In genomic region chr12:122983789-122984515, GRCh38 we compare ENCODE assay signal across 9 cellular contexts. TPM values are rescaled to one million over a fixed set of nuclear protein-coding genes. Genes with fewer than 3 reads are reported as not detected.
A peak's percentile ranks its signal among the peaks of the same experiment; 100 is the strongest.
DNase-seq lines count a peak whose midpoint lies in the region; ATAC-seq, FAIRE-seq and TF ChIP-seq lines count a peak whose summit lies in the region.
"Had no signal": no experiment of that assay in that cellular context is flagged by ENCODE, and none has a peak within 500 bp of the region (broad histone marks: within the 10 kb centered on the region; RNA-seq: fewer than 3 reads in every experiment).

No MANE protein-coding gene starts in this region.

- H3K9ac ChIP-seq in endothelial cell of umbilical vein (replicated peaks; ENCODE audit: extremely low read depth, insufficient read depth, low read length): no peak overlapping the region

- H3K9me3 Mint-ChIP-seq in osteocyte (ENCODE audit: unreplicated experiment): no peaks in the 10 kb centered on the region

- H3K27me3 ChIP-seq in Panc1 (ENCODE audit: control insufficient read depth, insufficient read depth, low read length) (no peaks in the 10 kb centered on the region), endothelial cell of umbilical vein (ENCODE audit: control insufficient read depth in 2 of 2, insufficient read depth in 2 of 2, low read length in 2 of 2) (no peaks in the 10 kb centered on the region)

- dilution Hi-C loops in endothelial cell of umbilical vein (cut with MboI; ENCODE audit: extremely low pct_ligation_motif_present, low sequenced_read_pairs): no loop called here

- H3K27ac ChIP-seq in Panc1 (ENCODE audit: low read length) (peak overlapping the region; percentile 34; the same call in 1 of the 2 replicates), endothelial cell of umbilical vein (ENCODE audit: insufficient read depth, low read depth, low read length) (no peak overlapping the region)

- ATAC-seq in Panc1 (no peak), HG02678 (IDR thresholded peaks at IDR 0.05; ENCODE audit: unreplicated experiment) (no peak), HG03135 (IDR thresholded peaks at IDR 0.05; ENCODE audit: unreplicated experiment) (no peak), HG03045 (IDR thresholded peaks at IDR 0.05; ENCODE audit: unreplicated experiment) (no peak), GM21619 (IDR thresholded peaks at IDR 0.05; ENCODE audit: unreplicated experiment) (no peak)

- FAIRE-seq in endothelial cell of umbilical vein (lab: Jason Lieb, UNC): peak; percentile 87
- FAIRE-seq: colon had no signal

- peaks cover 37% of the 10 kb centered on the region for H3K4me1 ChIP-seq in Panc1 (ENCODE audit: control insufficient read depth, insufficient read depth, low read length)
- peaks cover 35% of the 10 kb centered on the region for H3K4me1 ChIP-seq in endothelial cell of umbilical vein (ENCODE audit: control insufficient read depth, extremely low read depth, insufficient read depth, low read length)

- no peaks in the 10 kb centered on the region for H3K36me3 Mint-ChIP-seq in osteocyte (ENCODE audit: unreplicated experiment)

- no peaks in the 10 kb centered on the region for H3K9me1 ChIP-seq in endothelial cell of umbilical vein (replicated peaks; ENCODE audit: control insufficient read depth, extremely low read depth, insufficient read depth, low read length)

- H3K27ac Mint-ChIP-seq in osteocyte (ENCODE audit: unreplicated experiment): peak overlapping the region; percentile 68

- no peak overlapping the region for H3K4me3 ChIP-seq in Panc1 (ENCODE audit: low read depth in 2 of 2, low read length in 2 of 2)
- no peak overlapping the region for H3K4me3 ChIP-seq in endothelial cell of umbilical vein (replicated peaks in 1 of 3; ENCODE audit: insufficient read depth in 1 of 3, low read depth in 1 of 3, low read length in 3 of 3)

- H3K4me1 Mint-ChIP-seq in osteocyte (ENCODE audit: unreplicated experiment): peaks cover 40% of the 10 kb centered on the region

- BruUV-seq in Panc1 (replicated peaks; lab: Mats Ljungman, UMichigan): TSS peak; percentile 90
- BruUV-seq in endothelial cell of umbilical vein (replicated peaks; lab: Mats Ljungman, UMichigan): no TSS peak

- in situ Hi-C loops in Panc1 (cut with HindIII; ENCODE audit: low pct_unique_long_range_greater_than_20kb, low sequenced_read_pairs): no loop called here

- intact Hi-C loops in Panc1 (cut with micrococcal nuclease; ENCODE audit: unreplicated experiment): loop anchor here (10.0 kb wide), 2 partner anchors 161 to 251 kb away; partner anchors contain the start of genes MPHOSPH9 and MTRFR
- intact Hi-C loops in endothelial cell of umbilical vein (cut with micrococcal nuclease): no loop called here

- no peak overlapping the region for H3K4me3 Mint-ChIP-seq in osteocyte (ENCODE audit: unreplicated experiment)

- CTCF ChIA-PET in Panc1 (lab: Charles Lee): interaction anchor here (0.7 kb wide), 1 partner anchor 10 kb away, joined by 3 read pairs; no protein-coding TSS in a partner anchor
- CTCF ChIA-PET in endothelial cell of umbilical vein (lab: Charles Lee): interaction anchor here (1.0 to 2.9 kb wide), 3 partner anchors 59 to 254 kb away, joined by 3 to 21 read pairs (median 6); partner anchors contain the start of genes MPHOSPH9 and MTRFR

- no peak overlapping the region for H2AFZ ChIP-seq in endothelial cell of umbilical vein (ENCODE audit: low read depth, low read length)

- H3K4me2 ChIP-seq in endothelial cell of umbilical vein (ENCODE audit: insufficient read depth, low read length): peak overlapping the region; percentile 12

- TF ChIP-seq CTCF in Panc1 (IDR thresholded peaks at IDR 0.05) (no peak), endothelial cell of umbilical vein (IDR thresholded peaks at IDR 0.05; ENCODE audit: extremely low read depth in 1 of 2, insufficient read depth in 1 of 2, low read depth in 1 of 2, low read length in 2 of 2) (no peak), osteocyte (IDR thresholded peaks at IDR 0.05) (no peak)

- no peaks in the 10 kb centered on the region for H4K20me1 ChIP-seq in endothelial cell of umbilical vein (replicated peaks; ENCODE audit: control insufficient read depth, extremely low read depth, insufficient read depth, low read length)

- H3K79me2 ChIP-seq in endothelial cell of umbilical vein (ENCODE audit: control insufficient read depth, insufficient read depth, low read length): peaks cover 23% of the 10 kb centered on the region

- peak; percentile 14 for DNase-seq in CD1c-positive myeloid dendritic cell (ENCODE audit: extremely low spot score)
- DNase-seq in Panc1 (ENCODE audit: low read depth, low spot score): no peak
- DNase-seq in endothelial cell of umbilical vein (ENCODE audit: low read depth, low spot score): peak; percentile 25
- DNase-seq in osteocyte (ENCODE audit: extremely low spot score, unreplicated experiment): no peak

- TF ChIP-seq POLR2A in endothelial cell of umbilical vein (IDR thresholded peaks at IDR 0.05; ENCODE audit: low read depth, low read length): no peak

- H3K9me3 ChIP-seq in Panc1 (ENCODE audit: control insufficient read depth, insufficient read depth, low read depth, low read length): no peaks in the 10 kb centered on the region
- H3K9me3 ChIP-seq in endothelial cell of umbilical vein (replicated peaks; ENCODE audit: control insufficient read depth, insufficient read depth, low read length): no peaks in the 10 kb centered on the region

- no peaks in the 10 kb centered on the region for H3K27me3 Mint-ChIP-seq in osteocyte (ENCODE audit: unreplicated experiment)

- H3K36me3 ChIP-seq in Panc1 (ENCODE audit: control insufficient read depth, insufficient read depth, low read length) (no peaks in the 10 kb centered on the region; the same call in 1 of the 2 replicates), endothelial cell of umbilical vein (ENCODE audit: control insufficient read depth in 2 of 2, extremely low read depth in 1 of 2, insufficient read depth in 2 of 2, low read length in 2 of 2) (peaks cover 0 to 10% of the 10 kb centered on the region in 2 experiments)

- POLR2A ChIA-PET in Panc1 (lab: Charles Lee): no interaction called here
- POLR2A ChIA-PET in endothelial cell of umbilical vein (lab: Charles Lee): interaction anchor here (1.2 kb wide), 1 partner anchor 249 kb away, joined by 3 read pairs; the partner anchor contains the start of genes MPHOSPH9 and MTRFR

TF ChIP-seq in endothelial cell of umbilical vein, 7 proteins besides CTCF, POLR2A, EP300 and RAD21:
- no peak for TF ChIP-seq MAX (IDR thresholded peaks at IDR 0.05; ENCODE audit: insufficient read depth, insufficient read length)
- TF ChIP-seq EZH2 (IDR thresholded peaks at IDR 0.05; ENCODE audit: borderline replicate concordance, low read depth, low read length, severe bottlenecking): no peak
- no peak for TF ChIP-seq JUN (IDR thresholded peaks at IDR 0.05; ENCODE audit: borderline replicate concordance, insufficient read depth, insufficient read length, low read depth)
- TF ChIP-seq GATA2 (IDR thresholded peaks at IDR 0.05; ENCODE audit: insufficient read depth, insufficient read length, low read depth, low read length): no peak
- TF ChIP-seq MYC (IDR thresholded peaks at IDR 0.05; ENCODE audit: low read depth, low read length): no peak
- TF ChIP-seq POLR2AphosphoS5 (IDR thresholded peaks at IDR 0.05; ENCODE audit: insufficient read depth, low read depth, low read length): no peak
- TF ChIP-seq FOS (IDR thresholded peaks at IDR 0.05; ENCODE audit: borderline replicate concordance, insufficient read depth, low read length): no peak

RNA-seq across cellular contexts. Expression of gene ARL6IP4, which starts 3.5 kb away (rescaled TPM):
- total RNA-seq in Panc1 (2021; ENCODE audit: unreplicated experiment) (184 TPM), endothelial cell of umbilical vein (217 and 226 TPM in 2 replicates), osteocyte (166 and 171 TPM in 2 replicates)
- polyA plus RNA-seq in Panc1 (2012; ENCODE audit: insufficient read length): 324 TPM
- 181 and 193 TPM in 2 replicates for polyA plus RNA-seq in endothelial cell of umbilical vein
- polyA plus RNA-seq in endothelial cell of umbilical vein (2011; cell fraction: cytosol; rRNA removed): 307 and 353 TPM in 2 replicates
- 254 and 309 TPM in 2 replicates for polyA plus RNA-seq in endothelial cell of umbilical vein (2011; cell fraction: nucleus; rRNA removed)
- polyA plus RNA-seq in endothelial cell of umbilical vein (2012): 186 and 240 TPM in 2 replicates
- 47.9 and 49.3 TPM in 2 replicates for polyA minus RNA-seq in endothelial cell of umbilical vein
- polyA minus RNA-seq in endothelial cell of umbilical vein (2011; cell fraction: cytosol; rRNA and poly(A)+ RNA removed): 43.5 TPM
- 9.7 and 23.7 TPM in 2 replicates for polyA minus RNA-seq in endothelial cell of umbilical vein (2011; cell fraction: nucleus; rRNA and poly(A)+ RNA removed)

RNA-seq across cellular contexts. Expression of gene OGFOD2, which starts 8.9 kb away (rescaled TPM):
- 32.0 TPM for total RNA-seq in Panc1 (2021; ENCODE audit: unreplicated experiment)
- polyA plus RNA-seq in Panc1 (2012; ENCODE audit: insufficient read length): 37.7 TPM
- 17.9 and 24.1 TPM in 2 replicates for total RNA-seq in endothelial cell of umbilical vein
- polyA plus RNA-seq in endothelial cell of umbilical vein: 16.8 and 24.6 TPM in 2 replicates
- polyA plus RNA-seq in endothelial cell of umbilical vein (2011; cell fraction: cytosol; rRNA removed): 10.0 and 13.4 TPM in 2 replicates
- 49.8 and 60.2 TPM in 2 replicates for polyA plus RNA-seq in endothelial cell of umbilical vein (2011; cell fraction: nucleus; rRNA removed)
- polyA plus RNA-seq in endothelial cell of umbilical vein (2012): 9.3 and 14.4 TPM in 2 replicates
- polyA minus RNA-seq in endothelial cell of umbilical vein: 11.2 and 14.9 TPM in 2 replicates
- polyA minus RNA-seq in endothelial cell of umbilical vein (2011; cell fraction: cytosol; rRNA and poly(A)+ RNA removed): 12.9 TPM
- 11.1 and 11.3 TPM in 2 replicates for polyA minus RNA-seq in endothelial cell of umbilical vein (2011; cell fraction: nucleus; rRNA and poly(A)+ RNA removed)
- 16.7 and 20.2 TPM in 2 replicates for total RNA-seq in osteocyte

RNA-seq across cellular contexts. Expression of gene ABCB9, which starts 17.7 kb away (rescaled TPM):
- total RNA-seq in Panc1 (2021; ENCODE audit: unreplicated experiment): 32.7 TPM
- 31.5 TPM for polyA plus RNA-seq in Panc1 (2012; ENCODE audit: insufficient read length)
- 12.0 and 16.9 TPM in 2 replicates for total RNA-seq in endothelial cell of umbilical vein
- 11.7 and 14.9 TPM in 2 replicates for polyA plus RNA-seq in endothelial cell of umbilical vein
- 6.0 and 7.2 TPM in 2 replicates for polyA plus RNA-seq in endothelial cell of umbilical vein (2011; cell fraction: cytosol; rRNA removed)
- polyA plus RNA-seq in endothelial cell of umbilical vein (2011; cell fraction: nucleus; rRNA removed): 17.7 and 19.0 TPM in 2 replicates
- 5.9 and 7.8 TPM in 2 replicates for polyA plus RNA-seq in endothelial cell of umbilical vein (2012)
- 20.0 and 29.5 TPM in 2 replicates for polyA minus RNA-seq in endothelial cell of umbilical vein
- 5.3 TPM for polyA minus RNA-seq in endothelial cell of umbilical vein (2011; cell fraction: cytosol; rRNA and poly(A)+ RNA removed)
- 16.0 and 19.1 TPM in 2 replicates for polyA minus RNA-seq in endothelial cell of umbilical vein (2011; cell fraction: nucleus; rRNA and poly(A)+ RNA removed)
- 13.1 and 13.4 TPM in 2 replicates for total RNA-seq in osteocyte

Comparison
In these comparisons a context has a peak if more than half of its experiments do, and no peak if none do; other contexts are left out.
1. DNase-seq: peak in CD1c-positive myeloid dendritic cell (single experiment) and endothelial cell of umbilical vein (single experiment); none in Panc1 (single experiment) and osteocyte (single experiment).